Comparison of ENCODE assay signal across 8 cellular contexts in genomic region chr5:126172812-126173211, GRCh38.
"Had no signal": no experiment of that assay in that cellular context is flagged by ENCODE, and none has a peak within 500 bp of the region (broad histone marks: within the 10 kb centered on the region; RNA-seq: fewer than 3 reads in every experiment).

No MANE protein-coding gene starts in this region.

- H3K4me2 ChIP-seq: GM23338 had no signal

- FAIRE-seq: H1, H54, K562 had no signal

- DNase-seq: H9, HCEC 1CT, IMR-90 had no signal

- H3K27ac ChIP-seq: HL-60 had no signal

- H2AFZ ChIP-seq: GM23338 had no signal

- ATAC-seq: GM23338, K562 had no signal

- H3K4me3 ChIP-seq: GM23338, K562 had no signal
